ENCODE assay signal across 10 cellular contexts in genomic region chr11:70826541-70826943, GRCh38.
A peak's percentile ranks its signal among the peaks of the same experiment; 100 is the strongest.
DNase-seq lines count a peak whose midpoint lies in the region; ATAC-seq and TF ChIP-seq lines count a peak whose summit lies in the region.
"Had no signal": no experiment of that assay in that cellular context is flagged by ENCODE, and none has a peak within 500 bp of the region (broad histone marks: within the 10 kb centered on the region; RNA-seq: fewer than 3 reads in every experiment).

No MANE protein-coding gene starts in this region.

- no peaks in the 10 kb centered on the region for H3K9me3 ChIP-seq in A673 (ENCODE audit: low read depth, low read length, poor library complexity, severe bottlenecking)

- H3K27ac ChIP-seq in A673 (ENCODE audit: low read depth, low read length, poor library complexity, severe bottlenecking) (no peak overlapping the region), caudate nucleus (ENCODE audit: low read depth, low read length) (peak overlapping the region; percentile 8)

- peak; percentile 54 for DNase-seq in A673 (ENCODE audit: low spot score)
- peak; percentile 53 for DNase-seq in NCI-H1694 treated with DMSO at 0.1 percent for 48 hours (lab: John Stamatoyannopoulos, UW)
- DNase-seq in caudate nucleus (lab: John Stamatoyannopoulos, UW) = peak in 26 of 61 donors; percentile 9 to 60 (median 31)
- peak; percentile 57 for DNase-seq in medulla oblongata (ENCODE audit: extremely low spot score)
- DNase-seq in naive thymus-derived CD8-positive, alpha-beta T cell = no peak
- no peak for DNase-seq in SW480 (ENCODE audit: low spot score)
- no peak for DNase-seq in NCI-H446 treated with DMSO at 0.1 percent for 48 hours (lab: John Stamatoyannopoulos, UW)
- DNase-seq: activated CD8-positive, alpha-beta memory T cell treated with anti-CD3 and anti-CD28 coated beads, Interleukin-2, amount 50 U/mL, for 4 hours had no signal

- peaks cover 0 to 3% (median 0%) of the 10 kb centered on the region in 9 donors for H3K9me3 Mint-ChIP-seq in naive thymus-derived CD8-positive, alpha-beta T cell

- no peaks in the 10 kb centered on the region for H3K36me3 Mint-ChIP-seq in naive thymus-derived CD8-positive, alpha-beta T cell

- TF ChIP-seq CTCF in A673 (conservative IDR thresholded peaks at IDR 0.05; ENCODE audit: low read depth, low read length) = no peak

- no peak for ATAC-seq in HG02852 (IDR thresholded peaks at IDR 0.05; ENCODE audit: unreplicated experiment)
- ATAC-seq in naive thymus-derived CD8-positive, alpha-beta T cell = no peak

- intact Hi-C loops in A673 (cut with micrococcal nuclease; ENCODE audit: unreplicated experiment) = no loop called here

- no peak overlapping the region for H3K4me3 ChIP-seq in A673 (ENCODE audit: low read depth, low read length, poor library complexity, severe bottlenecking)

- BruUV-seq in A673 (replicated peaks; lab: Mats Ljungman, UMichigan) = no TSS peak

- H3K4me3 Mint-ChIP-seq in naive thymus-derived CD8-positive, alpha-beta T cell = no peak overlapping the region
- H3K4me3 Mint-ChIP-seq: B cell had no signal

- CTCF ChIA-PET in A673 (lab: Charles Lee) = no interaction called here

- peaks cover 4% of the 10 kb centered on the region for H3K4me1 ChIP-seq in A673 (ENCODE audit: insufficient read depth, low read length, poor library complexity, severe bottlenecking)

- POLR2A ChIA-PET in A673 (lab: Charles Lee; ENCODE audit: low non-redundant PET) = no interaction called here
- POLR2A ChIA-PET in naive thymus-derived CD8-positive, alpha-beta T cell (lab: Charles Lee) = no interaction called here

- no peak overlapping the region for H3K27ac Mint-ChIP-seq in naive thymus-derived CD8-positive, alpha-beta T cell
- H3K27ac Mint-ChIP-seq: B cell had no signal

- no peaks in the 10 kb centered on the region for H3K36me3 ChIP-seq in A673 (ENCODE audit: insufficient read depth, low read length, poor library complexity, severe bottlenecking)

- H3K27me3 ChIP-seq in A673 (replicated peaks; ENCODE audit: insufficient read depth, low read depth, low read length, poor library complexity) = peaks cover 78% of the 10 kb centered on the region

- H3K27me3 Mint-ChIP-seq in naive thymus-derived CD8-positive, alpha-beta T cell = peaks cover 9 to 68% (median 41%) of the 10 kb centered on the region in 5 donors

- H3K4me1 Mint-ChIP-seq in naive thymus-derived CD8-positive, alpha-beta T cell = peaks cover 0 to 7% (median 3%) of the 10 kb centered on the region in 4 donors
- H3K4me1 Mint-ChIP-seq: B cell had no signal

Comparison
In these comparisons a context has a peak if more than half of its experiments do, and no peak if none do; other contexts are left out.
1. DNase-seq: peak in A673 (single experiment), NCI-H1694 treated with DMSO at 0.1 percent for 48 hours (single experiment) and medulla oblongata (single experiment); none in naive thymus-derived CD8-positive, alpha-beta T cell (0 of 10), SW480 (single experiment) and NCI-H446 treated with DMSO at 0.1 percent for 48 hours (single experiment).